In the genomic region with DNA sequence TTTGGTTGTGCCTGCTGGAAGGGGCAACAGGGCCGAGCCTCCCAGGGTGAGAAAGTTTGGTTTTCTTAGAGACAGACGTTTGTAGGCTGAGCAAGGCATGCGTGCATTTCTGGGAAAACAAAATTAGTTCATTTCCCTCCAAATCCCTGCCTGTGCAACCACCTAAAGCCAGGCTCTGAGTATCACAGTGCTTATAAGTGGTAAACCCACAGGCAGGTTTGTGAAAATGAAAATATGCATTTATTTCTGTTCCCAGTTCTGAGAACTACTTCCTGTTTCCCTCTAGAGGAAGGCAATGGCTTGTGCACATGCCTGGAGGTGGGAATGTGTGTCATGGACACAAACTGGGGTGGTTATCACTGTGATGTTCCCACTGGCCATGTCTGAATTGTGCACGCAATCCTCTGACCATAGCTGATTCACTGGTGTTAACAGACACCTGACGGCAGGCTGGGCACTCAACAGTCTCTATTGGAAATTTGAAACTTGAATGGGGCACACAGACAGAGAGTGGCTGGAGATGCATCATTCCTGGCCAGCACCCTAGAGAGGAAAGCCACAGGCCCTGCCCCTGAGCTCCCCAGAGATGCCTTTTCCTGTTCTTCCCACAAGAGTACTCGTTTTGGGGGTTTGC, we compare ENCODE assay signal across 13 cellular contexts. TPM values are rescaled to one million over a fixed set of nuclear protein-coding genes. Genes with fewer than 3 reads are reported as not detected.
A peak's percentile ranks its signal among the peaks of the same experiment; 100 is the strongest.
DNase-seq lines count a peak whose midpoint lies in the region; ATAC-seq and TF ChIP-seq lines count a peak whose summit lies in the region.
"Had no signal": no experiment of that assay in that cellular context is flagged by ENCODE, and none has a peak within 500 bp of the region (broad histone marks: within the 10 kb centered on the region; RNA-seq: fewer than 3 reads in every experiment).

No MANE protein-coding gene starts in this region.

- intact Hi-C loops in esophagus squamous epithelium (cut with DNase I) = no loop called here

- POLR2A ChIA-PET in BJ (lab: Charles Lee) = no interaction called here

- H3K27me3 ChIP-seq in BJ (ENCODE audit: control insufficient read depth, insufficient read depth, low read length) = no peaks in the 10 kb centered on the region
- H3K27me3 ChIP-seq in esophagus squamous epithelium = no peaks in the 10 kb centered on the region
- H3K27me3 ChIP-seq in MG63 = no peaks in the 10 kb centered on the region
- H3K27me3 ChIP-seq in upper lobe of left lung = no peaks in the 10 kb centered on the region

- CTCF ChIA-PET in BJ (lab: Yijun Ruan, JAX) = interaction anchor here (0.5 kb wide), 1 partner anchor 28 kb away, joined by 3 read pairs; no protein-coding TSS in a partner anchor

- TF ChIP-seq EP300 in upper lobe of left lung (IDR thresholded peaks at IDR 0.05) = no peak

- TF ChIP-seq CTCF in BJ (IDR thresholded peaks at IDR 0.05; ENCODE audit: insufficient read depth, low read depth, low read length) (0 out of 2 replicates have a peak, but pooled peaks have one; percentile 0), esophagus squamous epithelium (IDR thresholded peaks at IDR 0.05) (peak in 1 of 6 experiments; percentile 24), upper lobe of left lung (IDR thresholded peaks at IDR 0.05) (no peak)

- peaks cover 10 to 71% (median 43%) of the 10 kb centered on the region in 3 donors for H3K4me1 ChIP-seq in esophagus squamous epithelium
- peaks cover 0 to 15% (median 4%) of the 10 kb centered on the region in 4 donors for H3K4me1 ChIP-seq in upper lobe of left lung
- H3K4me1 ChIP-seq: lower lobe of right lung had no signal

- H3K36me3 ChIP-seq in BJ (ENCODE audit: control insufficient read depth, insufficient read depth, low read length) (no peaks in the 10 kb centered on the region), esophagus squamous epithelium (no peaks in the 10 kb centered on the region), MG63 (no peaks in the 10 kb centered on the region), upper lobe of left lung (no peaks in the 10 kb centered on the region)
- H3K36me3 ChIP-seq: lower lobe of right lung had no signal

- H3K27ac ChIP-seq in esophagus squamous epithelium (peak overlapping the region; percentile 11 to 63 (median 58)), upper lobe of left lung (no peak overlapping the region)
- H3K27ac ChIP-seq: lower lobe of right lung had no signal

- H3K9me3 ChIP-seq in esophagus squamous epithelium (no peaks in the 10 kb centered on the region), MG63 (no peaks in the 10 kb centered on the region), upper lobe of left lung (no peaks in the 10 kb centered on the region)
- H3K9me3 ChIP-seq: lower lobe of right lung had no signal

- ATAC-seq in upper lobe of left lung (ENCODE audit: low FRiP score in 2 of 2) = no peak
- ATAC-seq: lower lobe of right lung had no signal

- WGBS in esophagus squamous epithelium, 2 donors = 25 to 26% methylated on average over 6 of the region's 6 CpGs
- 50 to 57% methylated on average over 5 to 6 of the region's 6 CpGs for WGBS in upper lobe of left lung, 2 donors

- DNase-seq in BJ (ENCODE audit: low read depth) (no peak), ELR (ENCODE audit: low read depth) (peak; percentile 30), RPMI7951 (ENCODE audit: low read depth) (peak; percentile 72), esophagus squamous epithelium (lab: John Stamatoyannopoulos, UW) (no peak), MG63 (no peak), upper lobe of left lung (no peak), cerebellar nuclear complex (lab: John Stamatoyannopoulos, UW) (no peak), medulla oblongata (ENCODE audit: extremely low spot score) (no peak)
- DNase-seq: activated T-cell treated with anti-CD3 and anti-CD28 coated beads, Interleukin-2, amount 50 U/mL, for 4 hours; Calu3; lower lobe of right lung; NCI-H226 had no signal

- no peak overlapping the region for H3K4me3 ChIP-seq in BJ (ENCODE audit: low read depth, low read length)
- H3K4me3 ChIP-seq in esophagus squamous epithelium = no peak overlapping the region
- H3K4me3 ChIP-seq in MG63 = no peak overlapping the region
- no peak overlapping the region for H3K4me3 ChIP-seq in upper lobe of left lung
- H3K4me3 ChIP-seq: lower lobe of right lung, smooth muscle cell had no signal

- TF ChIP-seq POLR2A in esophagus squamous epithelium (IDR thresholded peaks at IDR 0.05) (no peak), upper lobe of left lung (IDR thresholded peaks at IDR 0.05) (no peak)

RNA-seq across cellular contexts. Expression of a gene that starts 26.3 kb away (rescaled TPM):
- polyA plus RNA-seq in BJ (2011; rRNA removed) = 2.9 and 4.2 TPM in 2 replicates
- 1.4 and 1.9 TPM in 2 replicates for polyA minus RNA-seq in BJ (2011; rRNA and poly(A)+ RNA removed)
- 10.3 and 12.6 TPM in 2 replicates for total RNA-seq in RPMI7951 (2014; rRNA removed; shearing (Covaris generic))
- 10 to 100 TPM; 15.3 to 46.6 (median 27.1) TPM for total RNA-seq in esophagus squamous epithelium
- 3.9 and 4.6 TPM in 2 replicates for total RNA-seq in MG63 (2014; rRNA removed; shearing (Covaris generic); ENCODE audit: low replicate concordance)
- 10 to 100 TPM; 13.2 to 27.9 (median 19.9) TPM for total RNA-seq in upper lobe of left lung

RNA-seq across cellular contexts. Expression of a gene that starts 56.4 kb away (rescaled TPM):
- polyA plus RNA-seq in BJ (2011; rRNA removed) = not detected in 2 replicates
- not detected in 2 replicates for polyA minus RNA-seq in BJ (2011; rRNA and poly(A)+ RNA removed)
- total RNA-seq in RPMI7951 (2014; rRNA removed; shearing (Covaris generic)) = not detected in 2 replicates
- under 1 TPM in 3 of 4 donors, not detected in 1; under 0.01 to 0.38 (median 0.09) TPM for total RNA-seq in esophagus squamous epithelium
- not detected in 2 replicates for total RNA-seq in MG63 (2014; rRNA removed; shearing (Covaris generic); ENCODE audit: low replicate concordance)
- 1 to 10 TPM in 5 of 6 donors, under 1 TPM in 1; 0.39 to 3.0 (median 1.4) TPM for total RNA-seq in upper lobe of left lung
- total RNA-seq: activated T-cell treated with anti-CD3 and anti-CD28 coated beads, Interleukin-2, amount 50 U/mL, for 4 hours; Calu3; smooth muscle cell had no signal

Comparison
In these comparisons a context has a peak if more than half of its experiments do, and no peak if none do; other contexts are left out.
1. DNase-seq: peak in ELR (single experiment) and RPMI7951 (single experiment); none in BJ (single experiment), esophagus squamous epithelium (single experiment), MG63 (single experiment), upper lobe of left lung (0 of 2), cerebellar nuclear complex (0 of 2) and medulla oblongata (single experiment).
2. H3K27ac ChIP-seq: peak in esophagus squamous epithelium (4 of 4); none in upper lobe of left lung (0 of 4).